In the genomic region with DNA sequence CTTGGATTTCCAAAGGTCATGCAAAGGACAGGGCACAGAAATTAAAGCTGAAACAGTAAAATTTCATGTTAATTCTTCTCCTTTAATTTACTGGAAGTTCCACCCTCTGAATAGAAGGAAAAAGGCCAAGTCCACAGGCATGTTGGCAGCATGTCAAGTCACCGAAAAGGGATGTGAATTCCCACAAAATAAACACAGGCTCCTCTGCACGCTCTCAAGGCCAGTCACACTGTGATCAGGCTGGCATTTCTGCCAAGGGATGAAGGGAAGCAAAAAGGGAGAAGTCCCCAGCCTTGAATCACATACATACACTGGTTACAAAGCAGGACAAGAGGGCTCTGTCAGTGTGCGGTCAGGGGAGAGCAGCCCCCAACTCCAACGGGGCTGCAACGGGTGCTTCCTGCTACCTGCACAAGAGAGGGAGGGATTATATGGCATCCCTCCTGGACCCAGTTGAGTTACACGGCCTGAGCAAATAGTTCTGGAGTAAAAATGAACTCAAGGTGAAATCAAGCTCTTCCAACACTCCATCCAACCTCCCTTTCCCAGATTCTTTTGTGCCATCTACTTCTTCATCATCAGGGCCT, we compare ENCODE assay signal across 13 cellular contexts. TPM values are rescaled to one million over a fixed set of nuclear protein-coding genes. Genes with fewer than 3 reads are reported as not detected.
DNase-seq lines count a peak whose midpoint lies in the region; ATAC-seq and TF ChIP-seq lines count a peak whose summit lies in the region.
"Had no signal": no experiment of that assay in that cellular context is flagged by ENCODE, and none has a peak within 500 bp of the region (broad histone marks: within the 10 kb centered on the region; RNA-seq: fewer than 3 reads in every experiment).

No MANE protein-coding gene starts in this region.

- no peaks in the 10 kb centered on the region for H3K79me1 ChIP-seq in neuronal stem cell (ENCODE audit: low read depth, low read length)

- no peak for TF ChIP-seq POLR2A in stomach (IDR thresholded peaks at IDR 0.05)

- no peak overlapping the region for H3K14ac ChIP-seq in neuronal stem cell (ENCODE audit: low read length)

- H2AFZ ChIP-seq in neuronal stem cell (ENCODE audit: low read length) = no peak overlapping the region

- no peak overlapping the region for H3K18ac ChIP-seq in neuronal stem cell (ENCODE audit: low read length)

- H2BK120ac ChIP-seq in neuronal stem cell (ENCODE audit: low read depth, low read length) = no peak overlapping the region

- H4K91ac ChIP-seq in neuronal stem cell (ENCODE audit: low read depth, low read length, poor library complexity) = no peak overlapping the region

- DNase-seq in Right ventricle myocardium superior (no peak), cardiac septum (ENCODE audit: low spot score) (no peak), choroid plexus epithelial cell (ENCODE audit: low read depth) (peak; percentile 44), lung (ENCODE audit: low spot score) (peak; percentile 46), neuronal stem cell (ENCODE audit: low spot score) (no peak), stomach (no peak)
- DNase-seq in activated naive CD4-positive, alpha-beta T cell treated with anti-CD3 and anti-CD28 coated beads, Interleukin-2, amount 50 U/mL, for 72 hours (ENCODE audit: low spot score in 2 of 2) = no peak
- DNase-seq: ACHN; activated CD8-positive, alpha-beta memory T cell treated with anti-CD3 and anti-CD28 coated beads, Interleukin-2, amount 10 ng/mL, durations not matched to agents 7 days and 5 days; effector CD8-positive, alpha-beta T cell had no signal

- H3K4me1 ChIP-seq in lung (ENCODE audit: control insufficient read depth in 2 of 2, insufficient read depth in 2 of 2, low read length in 2 of 2) (peaks cover 0 to 3% of the 10 kb centered on the region in 2 donors), neuronal stem cell (ENCODE audit: control insufficient read depth in 2 of 2, insufficient read depth in 1 of 2, low read depth in 1 of 2, low read length in 2 of 2) (no peaks in the 10 kb centered on the region), stomach (peaks cover 0 to 11% (median 4%) of the 10 kb centered on the region in 4 donors)

- H3K27ac ChIP-seq in lung (ENCODE audit: low read depth in 1 of 2, low read length in 1 of 2) (no peak overlapping the region), neuronal stem cell (replicated peaks; ENCODE audit: low read length) (no peak overlapping the region), stomach (no peak overlapping the region)

- intact Hi-C loops in Right ventricle myocardium superior (cut with DNase I) (loop anchor here (10.0 kb wide), 1 partner anchor 140 kb away; no protein-coding TSS in a partner anchor), cardiac septum (cut with DNase I) (no loop called here), stomach (cut with DNase I; ENCODE audit: low total_unique reads) (no loop called here)

- H3K9ac ChIP-seq in neuronal stem cell (ENCODE audit: low read depth, low read length, poor library complexity) = no peak overlapping the region

- ATAC-seq in Right ventricle myocardium superior (ENCODE audit: poor library complexity) (peak; percentile 38), lung (ENCODE audit: insufficient read depth, low FRiP score) (no peak), HG02870 (IDR thresholded peaks at IDR 0.05; ENCODE audit: unreplicated experiment) (no peak)
- ATAC-seq in activated naive CD4-positive, alpha-beta T cell treated with anti-CD3 and anti-CD28 coated beads, Interleukin-2, amount 50 U/mL, for 72 hours = no peak
- ATAC-seq: activated CD8-positive, alpha-beta memory T cell treated with anti-CD3 and anti-CD28 coated beads, Interleukin-2, amount 10 ng/mL, durations not matched to agents 7 days and 5 days; mucosa of descending colon had no signal

- 50 to 75% methylated on average over 6 of the region's 6 CpGs for WGBS in lung, 2 donors
- no CpG with 5 or more reads among the region's 6 CpGs for WGBS in neuronal stem cell (ENCODE audit: extremely low coverage in 2 of 2, insufficient read length in 2 of 2, insufficient replicate concordance in 1 of 2), 2 donors
- WGBS in stomach, 5 donors = 23 to 50% (median 28%) methylated on average over 6 of the region's 6 CpGs

- H3K4me2 ChIP-seq in neuronal stem cell (ENCODE audit: insufficient read depth, low read length, poor library complexity, severe bottlenecking) = no peak overlapping the region

- H3K36me3 ChIP-seq in lung (ENCODE audit: control insufficient read depth in 2 of 2, insufficient read depth in 2 of 2, low read length in 2 of 2) = no peaks in the 10 kb centered on the region
- peaks cover 1 to 24% of the 10 kb centered on the region in 2 donors for H3K36me3 ChIP-seq in neuronal stem cell (replicated peaks in 1 of 2; ENCODE audit: control insufficient read depth in 2 of 2, insufficient read depth in 2 of 2, low read length in 2 of 2)
- H3K36me3 ChIP-seq in stomach = no peaks in the 10 kb centered on the region

- no peak overlapping the region for H2AK5ac ChIP-seq in neuronal stem cell (ENCODE audit: low read depth, low read length)

- H3K36me3 Mint-ChIP-seq in activated naive CD4-positive, alpha-beta T cell treated with anti-CD3 and anti-CD28 coated beads, Interleukin-2, amount 50 U/mL, for 72 hours = no peaks in the 10 kb centered on the region
- H3K36me3 Mint-ChIP-seq: activated CD8-positive, alpha-beta memory T cell treated with anti-CD3 and anti-CD28 coated beads, Interleukin-2, amount 10 ng/mL, durations not matched to agents 7 days and 5 days; activated naive CD4-positive, alpha-beta T cell treated with anti-CD3 and anti-CD28 coated beads, Interleukin-2, amount 50 U/mL, for 24 hours had no signal

- H3K27ac Mint-ChIP-seq in activated naive CD4-positive, alpha-beta T cell treated with anti-CD3 and anti-CD28 coated beads, Interleukin-2, amount 50 U/mL, for 72 hours = peak overlapping the region in 1 of 2 donors; percentile 68
- H3K27ac Mint-ChIP-seq: activated CD8-positive, alpha-beta memory T cell treated with anti-CD3 and anti-CD28 coated beads, Interleukin-2, amount 10 ng/mL, durations not matched to agents 7 days and 5 days; activated naive CD4-positive, alpha-beta T cell treated with anti-CD3 and anti-CD28 coated beads, Interleukin-2, amount 50 U/mL, for 24 hours had no signal

- H3K9me3 ChIP-seq in lung (ENCODE audit: control insufficient read depth in 2 of 2, insufficient read depth in 1 of 2, low read length in 1 of 2) (no peaks in the 10 kb centered on the region), neuronal stem cell (replicated peaks in 1 of 2; ENCODE audit: control insufficient read depth in 2 of 2, insufficient read depth in 1 of 2, low read depth in 1 of 2, low read length in 2 of 2) (no peaks in the 10 kb centered on the region), stomach (no peaks in the 10 kb centered on the region)
- H3K9me3 ChIP-seq: mucosa of descending colon had no signal

- H4K8ac ChIP-seq in neuronal stem cell (ENCODE audit: low read depth, low read length) = no peak overlapping the region

- TF ChIP-seq CTCF in choroid plexus epithelial cell (conservative IDR thresholded peaks at IDR 0.05; ENCODE audit: low read depth, low read length) (no peak), lung (IDR thresholded peaks at IDR 0.05; ENCODE audit: control extremely low read depth, extremely low read depth) (no peak), stomach (IDR thresholded peaks at IDR 0.05) (no peak)

- no peak overlapping the region for H3K4me3 ChIP-seq in choroid plexus epithelial cell (ENCODE audit: low read depth, low read length)
- no peak overlapping the region for H3K4me3 ChIP-seq in lung
- H3K4me3 ChIP-seq in neuronal stem cell (ENCODE audit: low read length in 2 of 2) = no peak overlapping the region
- no peak overlapping the region for H3K4me3 ChIP-seq in stomach
- H3K4me3 ChIP-seq: mucosa of descending colon had no signal

- no peak overlapping the region for H3K23ac ChIP-seq in neuronal stem cell (ENCODE audit: low read depth, low read length, poor library complexity)

- no peak overlapping the region for H2BK5ac ChIP-seq in neuronal stem cell (ENCODE audit: low read length)

- TF ChIP-seq EP300 in stomach (IDR thresholded peaks at IDR 0.05) = no peak

- no peaks in the 10 kb centered on the region for H3K9me3 Mint-ChIP-seq in activated naive CD4-positive, alpha-beta T cell treated with anti-CD3 and anti-CD28 coated beads, Interleukin-2, amount 50 U/mL, for 72 hours
- H3K9me3 Mint-ChIP-seq: activated naive CD4-positive, alpha-beta T cell treated with anti-CD3 and anti-CD28 coated beads, Interleukin-2, amount 50 U/mL, for 24 hours had no signal

- H3K4ac ChIP-seq in neuronal stem cell (ENCODE audit: low read length) = no peak overlapping the region

- no peak overlapping the region for H2BK12ac ChIP-seq in neuronal stem cell (ENCODE audit: low read length)

- H3K27me3 ChIP-seq in lung (ENCODE audit: control insufficient read depth, insufficient read depth) (no peaks in the 10 kb centered on the region), neuronal stem cell (ENCODE audit: control insufficient read depth in 3 of 3, insufficient read depth in 3 of 3, low read depth in 1 of 3, low read length in 3 of 3) (peaks cover 0 to under 1% (median 0%) of the 10 kb centered on the region in 3 experiments), stomach (peaks cover 0 to 4% (median 0%) of the 10 kb centered on the region in 3 donors)

- H2BK15ac ChIP-seq in neuronal stem cell (ENCODE audit: low read length) = no peak overlapping the region

RNA-seq across cellular contexts. Expression of a gene that starts 6.9 kb away (rescaled TPM):
- 12.7 TPM for total RNA-seq in Right ventricle myocardium superior
- 13.8 TPM for total RNA-seq in cardiac septum
- 10 to 100 TPM; 12.6 to 23.5 TPM for total RNA-seq in lung
- 1 to 10 TPM; 1.2 to 1.3 TPM for polyA plus RNA-seq in lung
- polyA plus RNA-seq in neuronal stem cell (2013, experiment 1 of 2) = 5.6 TPM
- 5.9 TPM for polyA plus RNA-seq in neuronal stem cell (2013, experiment 2 of 2)
- 10 to 100 TPM in 1 of 5 donors, 1 to 10 TPM in 4; 2.9 to 36.7 (median 7.7) TPM for total RNA-seq in stomach
- polyA plus RNA-seq in stomach = 1 to 10 TPM in 2 of 3 donors, under 1 TPM in 1; 0.68 to 2.0 (median 1.6) TPM
- not detected for total RNA-seq in activated naive CD4-positive, alpha-beta T cell treated with anti-CD3 and anti-CD28 coated beads, Interleukin-2, amount 50 U/mL, for 72 hours
- total RNA-seq: activated CD8-positive, alpha-beta memory T cell treated with anti-CD3 and anti-CD28 coated beads, Interleukin-2, amount 10 ng/mL, durations not matched to agents 7 days and 5 days had no signal

Comparison
In these comparisons a context has a peak if more than half of its experiments do, and no peak if none do; other contexts are left out.
1. DNase-seq: peak in choroid plexus epithelial cell (single experiment) and lung (single experiment); none in Right ventricle myocardium superior (single experiment), cardiac septum (single experiment), neuronal stem cell (single experiment), stomach (single experiment) and activated naive CD4-positive, alpha-beta T cell treated with anti-CD3 and anti-CD28 coated beads, Interleukin-2, amount 50 U/mL, for 72 hours (0 of 2).